In genomic region chr21:14119038-14119437, GRCh38 we compare ENCODE assay signal across 1 cellular context.
TF ChIP-seq lines count a peak whose summit lies in the region.

No MANE protein-coding gene starts in this region.

TF ChIP-seq in A549, 52 proteins besides CTCF, POLR2A, EP300 and RAD21:
- TF ChIP-seq, protein P1, sequence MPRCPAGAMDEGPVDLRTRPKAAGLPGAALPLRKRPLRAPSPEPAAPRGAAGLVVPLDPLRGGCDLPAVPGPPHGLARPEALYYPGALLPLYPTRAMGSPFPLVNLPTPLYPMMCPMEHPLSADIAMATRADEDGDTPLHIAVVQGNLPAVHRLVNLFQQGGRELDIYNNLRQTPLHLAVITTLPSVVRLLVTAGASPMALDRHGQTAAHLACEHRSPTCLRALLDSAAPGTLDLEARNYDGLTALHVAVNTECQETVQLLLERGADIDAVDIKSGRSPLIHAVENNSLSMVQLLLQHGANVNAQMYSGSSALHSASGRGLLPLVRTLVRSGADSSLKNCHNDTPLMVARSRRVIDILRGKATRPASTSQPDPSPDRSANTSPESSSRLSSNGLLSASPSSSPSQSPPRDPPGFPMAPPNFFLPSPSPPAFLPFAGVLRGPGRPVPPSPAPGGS (IDR thresholded peaks at IDR 0.05) = no peak
- TF ChIP-seq KDM1A (IDR thresholded peaks at IDR 0.05; ENCODE audit: low read depth) (no peak), RFX5 (IDR thresholded peaks at IDR 0.05) (no peak), GATA3 (IDR thresholded peaks at IDR 0.05; ENCODE audit: borderline replicate concordance) (no peak), POLR2AphosphoS2 (conservative IDR thresholded peaks at IDR 0.05; ENCODE audit: low read length) (no peak), HEYL (CRISPR knock-in tag; IDR thresholded peaks at IDR 0.05) (no peak), CBX8 (IDR thresholded peaks at IDR 0.05) (no peak)
